In genomic region chr11:130814440-130815073, GRCh38 we compare ENCODE assay signal across 21 cellular contexts.
"Had no signal": no experiment of that assay in that cellular context is flagged by ENCODE, and none has a peak within 500 bp of the region (broad histone marks: within the 10 kb centered on the region; RNA-seq: fewer than 3 reads in every experiment).

No MANE protein-coding gene starts in this region.

- H3K4me1 ChIP-seq: prostate gland, right atrium auricular region, tibial artery had no signal

- H3K36me3 ChIP-seq: prostate gland, right atrium auricular region, tibial artery had no signal

- H3K27ac ChIP-seq: prostate gland, right atrium auricular region, tibial artery had no signal

- H3K4me3 Mint-ChIP-seq: activated B cell treated with CpG ODN at 0.5 μM for 24 hours; activated CD4-positive, alpha-beta T cell treated with anti-CD3 and anti-CD28 coated beads for 36 hours; activated naive CD8-positive, alpha-beta T cell; activated T-cell treated with anti-CD3 and anti-CD28 coated beads, Interleukin-2, amount 50 U/mL, for 24 hours; activated T-helper 17 cell treated with anti-CD3 and anti-CD28 coated beads, Interleukin-2, amount 50 U/mL, for 72 hours; natural killer cell; stimulated activated naive CD8-positive, alpha-beta T cell treated with anti-CD3 and anti-CD28 coated beads, Interleukin-15, Interleukin-2, amounts not matched to agents 100 ng/mL and 50 ng/mL, for 24 hours had no signal

- H3K4me1 Mint-ChIP-seq: activated B cell treated with CpG ODN at 0.5 μM for 24 hours; activated CD4-positive, alpha-beta T cell treated with anti-CD3 and anti-CD28 coated beads for 36 hours; activated T-helper 17 cell treated with anti-CD3 and anti-CD28 coated beads, Interleukin-2, amount 50 U/mL, for 72 hours; natural killer cell had no signal

- H3K27me3 ChIP-seq: right atrium auricular region had no signal

- H3K9me3 Mint-ChIP-seq: activated B cell treated with CpG ODN at 0.5 μM for 24 hours; activated T-cell treated with anti-CD3 and anti-CD28 coated beads, Interleukin-2, amount 50 U/mL, for 24 hours; activated T-helper 17 cell treated with anti-CD3 and anti-CD28 coated beads, Interleukin-2, amount 50 U/mL, for 72 hours; natural killer cell; stimulated activated naive CD8-positive, alpha-beta T cell treated with anti-CD3 and anti-CD28 coated beads, Interleukin-15, Interleukin-2, amounts not matched to agents 100 ng/mL and 50 ng/mL, for 24 hours had no signal

- H3K9me3 ChIP-seq: prostate gland, right atrium auricular region, tibial artery had no signal

- H3K4me3 ChIP-seq: prostate gland, right atrium auricular region, tibial artery had no signal

- H3K36me3 Mint-ChIP-seq: activated naive CD8-positive, alpha-beta T cell; natural killer cell had no signal

- H3K27ac Mint-ChIP-seq: activated B cell treated with CpG ODN at 0.5 μM for 24 hours; activated CD4-positive, alpha-beta T cell treated with anti-CD3 and anti-CD28 coated beads for 36 hours; activated naive CD8-positive, alpha-beta T cell; activated T-cell treated with anti-CD3 and anti-CD28 coated beads, Interleukin-2, amount 50 U/mL, for 24 hours; activated T-helper 17 cell treated with anti-CD3 and anti-CD28 coated beads, Interleukin-2, amount 50 U/mL, for 72 hours; natural killer cell; stimulated activated naive CD8-positive, alpha-beta T cell treated with anti-CD3 and anti-CD28 coated beads, Interleukin-15, Interleukin-2, amounts not matched to agents 100 ng/mL and 50 ng/mL, for 24 hours had no signal

- DNase-seq: activated B cell treated with CpG ODN at 0.5 μM for 24 hours; activated CD4-positive, alpha-beta T cell treated with anti-CD3 and anti-CD28 coated beads for 36 hours; activated CD4-positive, alpha-beta T cell treated with anti-CD3 and anti-CD28 coated beads, Interleukin-2, amount 50 U/mL, for 4 hours; activated CD8-positive, alpha-beta memory T cell treated with anti-CD3 and anti-CD28 coated beads for 24 hours; activated CD8-positive, alpha-beta memory T cell treated with anti-CD3 and anti-CD28 coated beads, Interleukin-2, amount 50 U/mL, for 4 hours; activated T-cell treated with anti-CD3 and anti-CD28 coated beads, Interleukin-2, amount 50 U/mL, for 24 hours; amniotic stem cell; cortex of kidney; foreskin melanocyte; glutamatergic neuron; hippocampal formation; midbrain; natural killer cell; stimulated activated CD4-positive, alpha-beta T cell treated with anti-CD3 and anti-CD28 coated beads, Interleukin-12 subunit alpha, Interleukin-12 subunit beta, amount 100 ng/mL, for 4 hours; T-helper 9 cell; tibial artery had no signal
